ENCODE assay signal across 1 cellular context in the genomic region with DNA sequence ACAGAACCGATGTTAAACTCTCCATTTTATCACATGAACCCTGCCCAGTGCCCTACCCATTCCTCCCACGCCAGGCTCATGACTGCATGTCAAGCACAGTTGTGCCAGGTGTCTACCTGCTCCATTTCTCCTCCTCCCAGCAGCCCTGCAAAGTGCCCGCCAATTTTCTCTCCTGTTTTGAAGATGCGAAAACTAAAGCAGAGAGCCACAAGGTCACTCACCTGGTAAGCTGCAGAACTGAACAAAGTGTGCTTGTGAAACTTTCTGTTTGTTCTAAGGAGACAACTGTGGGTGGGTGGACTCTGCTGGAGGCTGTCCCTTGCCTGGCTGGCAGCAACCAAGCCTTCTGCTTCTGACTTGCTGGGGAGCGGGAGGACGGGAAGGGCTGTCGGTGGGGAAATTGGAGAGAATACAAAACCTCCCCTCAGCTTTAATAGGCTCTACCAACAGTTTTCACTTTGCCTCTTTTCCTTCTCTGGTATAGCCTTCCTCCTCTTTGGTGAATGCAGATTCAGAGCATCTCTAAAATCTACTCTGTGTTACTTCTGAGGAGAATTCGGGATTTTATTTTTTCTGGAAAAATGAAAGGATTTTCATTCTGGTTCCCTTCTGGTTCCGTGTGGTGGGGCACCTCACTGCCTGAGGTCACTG.
A peak's percentile ranks its signal among the peaks of the same experiment; 100 is the strongest.
TF ChIP-seq lines count a peak whose summit lies in the region.

No MANE protein-coding gene starts in this region.

TF ChIP-seq in HepG2, 621 proteins besides CTCF, POLR2A, EP300 and RAD21 (continued from another document and continues in another):
- TF ChIP-seq, protein P1, sequence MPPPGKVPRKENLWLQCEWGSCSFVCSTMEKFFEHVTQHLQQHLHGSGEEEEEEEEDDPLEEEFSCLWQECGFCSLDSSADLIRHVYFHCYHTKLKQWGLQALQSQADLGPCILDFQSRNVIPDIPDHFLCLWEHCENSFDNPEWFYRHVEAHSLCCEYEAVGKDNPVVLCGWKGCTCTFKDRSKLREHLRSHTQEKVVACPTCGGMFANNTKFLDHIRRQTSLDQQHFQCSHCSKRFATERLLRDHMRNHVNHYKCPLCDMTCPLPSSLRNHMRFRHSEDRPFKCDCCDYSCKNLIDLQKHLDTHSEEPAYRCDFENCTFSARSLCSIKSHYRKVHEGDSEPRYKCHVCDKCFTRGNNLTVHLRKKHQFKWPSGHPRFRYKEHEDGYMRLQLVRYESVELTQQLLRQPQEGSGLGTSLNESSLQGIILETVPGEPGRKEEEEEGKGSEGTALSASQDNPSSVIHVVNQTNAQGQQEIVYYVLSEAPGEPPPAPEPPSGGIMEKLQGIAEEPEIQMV (CRISPR knock-in tag; IDR thresholded peaks at IDR 0.05; ENCODE audit: low read depth): no peak
- TF ChIP-seq ZFP36L1 (CRISPR knock-in tag; IDR thresholded peaks at IDR 0.05) (no peak), AHR (CRISPR knock-in tag; IDR thresholded peaks at IDR 0.05) (no peak), NFIC (IDR thresholded peaks at IDR 0.05; ENCODE audit: low read length) (no peak), ZNF619 (CRISPR knock-in tag; IDR thresholded peaks at IDR 0.05) (no peak), ZEB1 (IDR thresholded peaks at IDR 0.05; ENCODE audit: insufficient replicate concordance, low read depth) (peak; percentile 96), ZNF713 (CRISPR knock-in tag; IDR thresholded peaks at IDR 0.05) (no peak), PPARG (CRISPR knock-in tag; conservative IDR thresholded peaks at IDR 0.05) (peak; percentile 49; the same call in 1 of the 2 replicates), RXRB (CRISPR knock-in tag; IDR thresholded peaks at IDR 0.05; ENCODE audit: borderline replicate concordance) (peak; percentile 78), TP53 (CRISPR knock-in tag; conservative IDR thresholded peaks at IDR 0.05) (0 out of 2 replicates have a peak, but pooled peaks have one; percentile 34), GTF3A (CRISPR knock-in tag; conservative IDR thresholded peaks at IDR 0.05) (no peak), ZBTB3 (CRISPR knock-in tag; IDR thresholded peaks at IDR 0.05; ENCODE audit: borderline replicate concordance, low read depth) (no peak), ZNF432 (CRISPR knock-in tag; IDR thresholded peaks at IDR 0.05; ENCODE audit: borderline replicate concordance) (no peak), HCFC1 (IDR thresholded peaks at IDR 0.05; ENCODE audit: low read depth, low read length) (no peak), FOXA3 (CRISPR knock-in tag; IDR thresholded peaks at IDR 0.05) (peak; percentile 64), SPEN (CRISPR knock-in tag; IDR thresholded peaks at IDR 0.05; ENCODE audit: low read depth) (peak; percentile 49; the same call in 1 of the 2 replicates), NFKB2 (CRISPR knock-in tag; IDR thresholded peaks at IDR 0.05; ENCODE audit: borderline replicate concordance) (no peak), ZNF180 (CRISPR knock-in tag; IDR thresholded peaks at IDR 0.05; ENCODE audit: borderline replicate concordance, low read depth) (no peak), ARHGAP35 (CRISPR knock-in tag; IDR thresholded peaks at IDR 0.05; ENCODE audit: borderline replicate concordance) (no peak), NFE2 (CRISPR knock-in tag; IDR thresholded peaks at IDR 0.05) (no peak), SIX1 (CRISPR knock-in tag; IDR thresholded peaks at IDR 0.05; ENCODE audit: borderline replicate concordance) (no peak), SAFB2 (CRISPR knock-in tag; IDR thresholded peaks at IDR 0.05; ENCODE audit: borderline replicate concordance, low read depth) (no peak), MTA1 (CRISPR knock-in tag; IDR thresholded peaks at IDR 0.05; ENCODE audit: borderline replicate concordance) (0 out of 2 replicates have a peak, but pooled peaks have one; percentile 19), ZNF24 (IDR thresholded peaks at IDR 0.05) (no peak), CEBPB (IDR thresholded peaks at IDR 0.05; ENCODE audit: borderline replicate concordance, low read depth, low read length) (peak; percentile 52; the same call in 1 of the 2 replicates), HNRNPK (IDR thresholded peaks at IDR 0.05; ENCODE audit: low read depth, low read length, poor library complexity, severe bottlenecking) (no peak), FOXA1 (IDR thresholded peaks at IDR 0.05) (no peak), FOXA1 (CRISPR knock-in tag; IDR thresholded peaks at IDR 0.05) (peak; percentile 68), ZNF496 (CRISPR knock-in tag; IDR thresholded peaks at IDR 0.05; ENCODE audit: insufficient replicate concordance) (no peak), NR2F2 (IDR thresholded peaks at IDR 0.05; ENCODE audit: borderline replicate concordance, low read depth) (peak; percentile 26; the same call in 1 of the 2 replicates), HOXA7 (CRISPR knock-in tag; IDR thresholded peaks at IDR 0.05) (no peak), ZNF543 (CRISPR knock-in tag; IDR thresholded peaks at IDR 0.05) (no peak), ARNT2 (CRISPR knock-in tag; IDR thresholded peaks at IDR 0.05; ENCODE audit: low read depth) (no peak), CAMTA2 (CRISPR knock-in tag; IDR thresholded peaks at IDR 0.05; ENCODE audit: borderline replicate concordance) (no peak), KAT8 (CRISPR knock-in tag; IDR thresholded peaks at IDR 0.05) (peak; percentile 58; the same call in 1 of the 2 replicates), NR2F6 (IDR thresholded peaks at IDR 0.05) (peak; percentile 60), NR2F6 (CRISPR knock-in tag; IDR thresholded peaks at IDR 0.05) (peak; percentile 69), HDAC2 (CRISPR knock-in tag; IDR thresholded peaks at IDR 0.05) (peak; percentile 77), NR2F1 (CRISPR knock-in tag; IDR thresholded peaks at IDR 0.05) (0 out of 4 replicates have a peak, but pooled peaks of 1 of the 2 experiments have one; percentile 37), GATAD1 (CRISPR knock-in tag; IDR thresholded peaks at IDR 0.05) (no peak), NR1H2 (CRISPR knock-in tag; IDR thresholded peaks at IDR 0.05; ENCODE audit: borderline replicate concordance, low read depth) (no peak), ZMYM4 (CRISPR knock-in tag; IDR thresholded peaks at IDR 0.05) (peak; percentile 39; the same call in 1 of the 2 replicates)
- TF ChIP-seq, protein P2, sequence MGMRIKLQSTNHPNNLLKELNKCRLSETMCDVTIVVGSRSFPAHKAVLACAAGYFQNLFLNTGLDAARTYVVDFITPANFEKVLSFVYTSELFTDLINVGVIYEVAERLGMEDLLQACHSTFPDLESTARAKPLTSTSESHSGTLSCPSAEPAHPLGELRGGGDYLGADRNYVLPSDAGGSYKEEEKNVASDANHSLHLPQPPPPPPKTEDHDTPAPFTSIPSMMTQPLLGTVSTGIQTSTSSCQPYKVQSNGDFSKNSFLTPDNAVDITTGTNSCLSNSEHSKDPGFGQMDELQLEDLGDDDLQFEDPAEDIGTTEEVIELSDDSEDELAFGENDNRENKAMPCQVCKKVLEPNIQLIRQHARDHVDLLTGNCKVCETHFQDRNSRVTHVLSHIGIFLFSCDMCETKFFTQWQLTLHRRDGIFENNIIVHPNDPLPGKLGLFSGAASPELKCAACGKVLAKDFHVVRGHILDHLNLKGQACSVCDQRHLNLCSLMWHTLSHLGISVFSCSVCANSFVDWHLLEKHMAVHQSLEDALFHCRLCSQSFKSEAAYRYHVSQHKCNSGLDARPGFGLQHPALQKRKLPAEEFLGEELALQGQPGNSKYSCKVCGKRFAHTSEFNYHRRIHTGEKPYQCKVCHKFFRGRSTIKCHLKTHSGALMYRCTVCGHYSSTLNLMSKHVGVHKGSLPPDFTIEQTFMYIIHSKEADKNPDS (CRISPR knock-in tag; IDR thresholded peaks at IDR 0.05): no peak
- TF ChIP-seq, protein P3, sequence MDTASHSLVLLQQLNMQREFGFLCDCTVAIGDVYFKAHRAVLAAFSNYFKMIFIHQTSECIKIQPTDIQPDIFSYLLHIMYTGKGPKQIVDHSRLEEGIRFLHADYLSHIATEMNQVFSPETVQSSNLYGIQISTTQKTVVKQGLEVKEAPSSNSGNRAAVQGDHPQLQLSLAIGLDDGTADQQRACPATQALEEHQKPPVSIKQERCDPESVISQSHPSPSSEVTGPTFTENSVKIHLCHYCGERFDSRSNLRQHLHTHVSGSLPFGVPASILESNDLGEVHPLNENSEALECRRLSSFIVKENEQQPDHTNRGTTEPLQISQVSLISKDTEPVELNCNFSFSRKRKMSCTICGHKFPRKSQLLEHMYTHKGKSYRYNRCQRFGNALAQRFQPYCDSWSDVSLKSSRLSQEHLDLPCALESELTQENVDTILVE (CRISPR knock-in tag; IDR thresholded peaks at IDR 0.05): peak; percentile 32; the same call in 1 of the 2 replicates
- TF ChIP-seq, protein P4, sequence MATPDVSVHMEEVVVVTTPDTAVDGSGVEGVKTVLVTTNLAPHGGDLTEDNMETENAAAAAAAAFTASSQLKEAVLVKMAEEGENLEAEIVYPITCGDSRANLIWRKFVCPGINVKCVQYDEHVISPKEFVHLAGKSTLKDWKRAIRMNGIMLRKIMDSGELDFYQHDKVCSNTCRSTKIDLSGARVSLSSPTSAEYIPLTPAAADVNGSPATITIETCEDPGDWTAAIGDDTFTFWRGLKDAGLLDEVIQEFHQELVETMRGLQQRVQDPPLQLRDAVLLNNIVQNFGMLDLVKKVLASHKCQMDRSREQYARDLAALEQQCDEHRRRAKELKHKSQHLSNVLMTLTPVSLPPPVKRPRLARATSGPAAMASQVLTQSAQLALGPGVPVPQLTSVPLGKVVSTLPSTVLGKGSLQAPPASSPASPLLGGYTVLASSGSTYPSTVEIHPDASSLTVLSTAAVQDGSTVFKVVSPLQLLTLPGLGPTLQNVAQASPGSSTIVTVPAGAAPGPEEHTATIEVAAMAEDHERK (CRISPR knock-in tag; IDR thresholded peaks at IDR 0.05; ENCODE audit: low read depth): no peak
- TF ChIP-seq, protein P5, sequence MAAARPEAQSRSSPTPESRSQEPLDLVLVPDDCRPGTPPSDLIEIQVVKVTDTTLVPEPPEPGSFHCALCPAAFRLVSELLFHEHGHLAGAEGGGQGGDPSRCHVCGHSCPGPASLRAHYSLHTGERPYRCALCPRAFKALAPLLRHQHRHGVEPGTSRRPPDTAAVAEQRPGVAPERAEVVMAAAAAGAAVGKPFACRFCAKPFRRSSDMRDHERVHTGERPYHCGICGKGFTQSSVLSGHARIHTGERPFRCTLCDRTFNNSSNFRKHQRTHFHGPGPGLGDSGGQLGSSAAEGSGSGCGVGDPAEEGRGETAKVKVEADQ (CRISPR knock-in tag; IDR thresholded peaks at IDR 0.05; ENCODE audit: borderline replicate concordance): no peak
- TF ChIP-seq, protein P6, sequence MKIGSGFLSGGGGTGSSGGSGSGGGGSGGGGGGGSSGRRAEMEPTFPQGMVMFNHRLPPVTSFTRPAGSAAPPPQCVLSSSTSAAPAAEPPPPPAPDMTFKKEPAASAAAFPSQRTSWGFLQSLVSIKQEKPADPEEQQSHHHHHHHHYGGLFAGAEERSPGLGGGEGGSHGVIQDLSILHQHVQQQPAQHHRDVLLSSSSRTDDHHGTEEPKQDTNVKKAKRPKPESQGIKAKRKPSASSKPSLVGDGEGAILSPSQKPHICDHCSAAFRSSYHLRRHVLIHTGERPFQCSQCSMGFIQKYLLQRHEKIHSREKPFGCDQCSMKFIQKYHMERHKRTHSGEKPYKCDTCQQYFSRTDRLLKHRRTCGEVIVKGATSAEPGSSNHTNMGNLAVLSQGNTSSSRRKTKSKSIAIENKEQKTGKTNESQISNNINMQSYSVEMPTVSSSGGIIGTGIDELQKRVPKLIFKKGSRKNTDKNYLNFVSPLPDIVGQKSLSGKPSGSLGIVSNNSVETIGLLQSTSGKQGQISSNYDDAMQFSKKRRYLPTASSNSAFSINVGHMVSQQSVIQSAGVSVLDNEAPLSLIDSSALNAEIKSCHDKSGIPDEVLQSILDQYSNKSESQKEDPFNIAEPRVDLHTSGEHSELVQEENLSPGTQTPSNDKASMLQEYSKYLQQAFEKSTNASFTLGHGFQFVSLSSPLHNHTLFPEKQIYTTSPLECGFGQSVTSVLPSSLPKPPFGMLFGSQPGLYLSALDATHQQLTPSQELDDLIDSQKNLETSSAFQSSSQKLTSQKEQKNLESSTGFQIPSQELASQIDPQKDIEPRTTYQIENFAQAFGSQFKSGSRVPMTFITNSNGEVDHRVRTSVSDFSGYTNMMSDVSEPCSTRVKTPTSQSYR (CRISPR knock-in tag; IDR thresholded peaks at IDR 0.05; ENCODE audit: borderline replicate concordance): peak; percentile 18; the same call in 1 of the 2 replicates
- TF ChIP-seq, protein P7, sequence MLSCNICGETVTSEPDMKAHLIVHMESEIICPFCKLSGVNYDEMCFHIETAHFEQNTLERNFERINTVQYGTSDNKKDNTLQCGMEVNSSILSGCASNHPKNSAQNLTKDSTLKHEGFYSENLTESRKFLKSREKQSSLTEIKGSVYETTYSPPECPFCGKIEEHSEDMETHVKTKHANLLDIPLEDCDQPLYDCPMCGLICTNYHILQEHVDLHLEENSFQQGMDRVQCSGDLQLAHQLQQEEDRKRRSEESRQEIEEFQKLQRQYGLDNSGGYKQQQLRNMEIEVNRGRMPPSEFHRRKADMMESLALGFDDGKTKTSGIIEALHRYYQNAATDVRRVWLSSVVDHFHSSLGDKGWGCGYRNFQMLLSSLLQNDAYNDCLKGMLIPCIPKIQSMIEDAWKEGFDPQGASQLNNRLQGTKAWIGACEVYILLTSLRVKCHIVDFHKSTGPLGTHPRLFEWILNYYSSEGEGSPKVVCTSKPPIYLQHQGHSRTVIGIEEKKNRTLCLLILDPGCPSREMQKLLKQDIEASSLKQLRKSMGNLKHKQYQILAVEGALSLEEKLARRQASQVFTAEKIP (CRISPR knock-in tag; IDR thresholded peaks at IDR 0.05; ENCODE audit: borderline replicate concordance): no peak
- TF ChIP-seq, protein P8, sequence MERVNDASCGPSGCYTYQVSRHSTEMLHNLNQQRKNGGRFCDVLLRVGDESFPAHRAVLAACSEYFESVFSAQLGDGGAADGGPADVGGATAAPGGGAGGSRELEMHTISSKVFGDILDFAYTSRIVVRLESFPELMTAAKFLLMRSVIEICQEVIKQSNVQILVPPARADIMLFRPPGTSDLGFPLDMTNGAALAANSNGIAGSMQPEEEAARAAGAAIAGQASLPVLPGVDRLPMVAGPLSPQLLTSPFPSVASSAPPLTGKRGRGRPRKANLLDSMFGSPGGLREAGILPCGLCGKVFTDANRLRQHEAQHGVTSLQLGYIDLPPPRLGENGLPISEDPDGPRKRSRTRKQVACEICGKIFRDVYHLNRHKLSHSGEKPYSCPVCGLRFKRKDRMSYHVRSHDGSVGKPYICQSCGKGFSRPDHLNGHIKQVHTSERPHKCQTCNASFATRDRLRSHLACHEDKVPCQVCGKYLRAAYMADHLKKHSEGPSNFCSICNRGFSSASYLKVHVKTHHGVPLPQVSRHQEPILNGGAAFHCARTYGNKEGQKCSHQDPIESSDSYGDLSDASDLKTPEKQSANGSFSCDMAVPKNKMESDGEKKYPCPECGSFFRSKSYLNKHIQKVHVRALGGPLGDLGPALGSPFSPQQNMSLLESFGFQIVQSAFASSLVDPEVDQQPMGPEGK (CRISPR knock-in tag; IDR thresholded peaks at IDR 0.05): peak; percentile 76
- TF ChIP-seq, protein P9, sequence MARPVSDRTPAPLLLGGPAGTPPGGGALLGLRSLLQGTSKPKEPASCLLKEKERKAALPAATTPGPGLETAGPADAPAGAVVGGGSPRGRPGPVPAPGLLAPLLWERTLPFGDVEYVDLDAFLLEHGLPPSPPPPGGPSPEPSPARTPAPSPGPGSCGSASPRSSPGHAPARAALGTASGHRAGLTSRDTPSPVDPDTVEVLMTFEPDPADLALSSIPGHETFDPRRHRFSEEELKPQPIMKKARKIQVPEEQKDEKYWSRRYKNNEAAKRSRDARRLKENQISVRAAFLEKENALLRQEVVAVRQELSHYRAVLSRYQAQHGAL (CRISPR knock-in tag; IDR thresholded peaks at IDR 0.05; ENCODE audit: not compliant biosample characterization): no peak
